8 cellular contexts compared by ENCODE assay signal in the genomic region with DNA sequence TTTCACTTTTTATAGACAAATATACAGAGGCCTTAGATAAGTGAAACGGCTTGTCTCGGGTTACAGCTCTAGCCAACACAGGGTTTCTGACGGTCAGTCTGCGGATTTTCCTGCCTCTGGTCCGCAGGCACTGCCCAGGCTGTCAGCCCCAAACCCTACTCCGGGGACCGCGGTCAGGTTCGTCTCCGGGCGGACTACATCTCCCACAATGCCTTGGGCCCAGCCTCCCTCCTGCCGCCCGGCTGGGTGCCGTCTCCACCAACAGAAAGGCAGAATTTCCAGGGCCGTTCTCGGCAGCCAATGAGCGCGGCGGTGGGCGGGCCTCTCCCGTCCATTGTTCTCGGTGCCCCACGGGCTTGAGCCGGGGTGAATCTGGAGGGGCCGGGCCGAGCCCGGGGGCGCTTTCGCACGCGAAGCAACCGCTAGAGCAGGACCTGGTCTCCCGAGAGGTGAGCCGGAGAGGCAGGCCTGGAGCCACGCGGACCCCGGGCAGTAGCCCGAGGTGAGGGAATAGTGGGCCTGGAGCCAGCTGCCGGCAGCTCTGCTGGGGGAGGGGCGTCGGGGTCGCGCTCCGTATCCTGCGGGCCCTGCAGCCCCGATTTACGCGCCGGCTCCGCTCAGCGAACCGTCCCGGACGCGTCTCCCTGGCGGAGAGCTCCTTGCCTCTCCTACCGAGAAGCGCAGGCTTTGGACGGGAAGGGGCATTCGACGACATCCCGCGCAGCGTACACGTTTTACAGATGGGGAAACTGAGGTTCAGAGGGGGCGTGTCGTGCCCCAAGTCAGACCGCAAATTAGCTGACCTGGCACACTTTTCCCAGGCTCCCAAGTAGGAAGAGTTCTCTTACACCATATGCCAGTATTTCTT. TPM values are rescaled to one million over a fixed set of nuclear protein-coding genes. Genes with fewer than 3 reads are reported as not detected.
A peak's percentile ranks its signal among the peaks of the same experiment; 100 is the strongest.
DNase-seq lines count a peak whose midpoint lies in the region; ATAC-seq, FAIRE-seq and TF ChIP-seq lines count a peak whose summit lies in the region.

A gene (plus strand): TSS at position 323 of the 868 bp plus-strand sequence. CDS start 2,919 bp downstream, outside the sequence.

- peak within 1 kb of the TSS; percentile 57 to 61 for H3K27ac Mint-ChIP-seq in natural killer cell treated with Interleukin-12 subunit alpha and Interleukin-12 subunit beta and Interleukin-15 and Interleukin-18, amount 100 ng/mL, for 72 hours

- H3K4me3 ChIP-seq in fibroblast of pulmonary artery (replicated peaks; ENCODE audit: low read depth, low read length): peak within 1 kb of the TSS; percentile 89

- H3K27me3 Mint-ChIP-seq in natural killer cell treated with Interleukin-12 subunit alpha and Interleukin-12 subunit beta and Interleukin-15 and Interleukin-18, amount 100 ng/mL, for 72 hours: no peaks in the 10 kb centered on the region

- DNase-seq in EL (peak; percentile 95), H54 (ENCODE audit: insufficient read length, low spot score) (peak; percentile 88), LoVo (ENCODE audit: low spot score) (peak; percentile 98), RWPE1 (ENCODE audit: low spot score) (peak; percentile 97), fibroblast of pulmonary artery (ENCODE audit: low read depth) (peak; percentile 93)
- DNase-seq in activated T-helper 9 cell treated with anti-CD3 and anti-CD28 coated beads, Interleukin-2, amount 50 U/mL, for 16 hours (ENCODE audit: low read depth): peak; percentile 91
- peak; percentile 95 for DNase-seq in natural killer cell treated with Interleukin-12 subunit alpha and Interleukin-12 subunit beta and Interleukin-15 and Interleukin-18, amount 100 ng/mL, for 72 hours (ENCODE audit: low spot score)
- peak; percentile 94 for DNase-seq in stimulated activated naive CD4-positive, alpha-beta T cell treated with Interleukin-2 at 50 U/mL for 16 hours (lab: John Stamatoyannopoulos, UW)

- TF ChIP-seq CTCF in RWPE1 (conservative IDR thresholded peaks at IDR 0.05; ENCODE audit: low read depth): no peak
- no peak for TF ChIP-seq CTCF in fibroblast of pulmonary artery (IDR thresholded peaks at IDR 0.05; ENCODE audit: low read length, missing control alignments)

- CTCF ChIA-PET in RWPE1 (lab: Yijun Ruan, JAX): interaction anchor here (0.5 to 1.4 kb wide), 4 partner anchors 30 to 464 kb away, joined by 3 to 4 read pairs (median 3); a partner anchor contains a TSS

- ATAC-seq in natural killer cell treated with Interleukin-12 subunit alpha and Interleukin-12 subunit beta and Interleukin-15 and Interleukin-18, amount 100 ng/mL, for 72 hours: peak; percentile 98 to 100

- peak within 1 kb of the TSS; percentile 67 for H3K27ac ChIP-seq in RWPE1

- no peak; the same call in 1 of the 2 replicates for TF ChIP-seq POLR2A in H54 (IDR thresholded peaks at IDR 0.05; ENCODE audit: low read depth, low read length)

- POLR2A ChIA-PET in RWPE1 (lab: Yijun Ruan, JAX; ENCODE audit: low non-redundant PET): interaction anchor here (1.4 kb wide), 1 partner anchor 30 kb away, joined by 15 read pairs; no protein-coding TSS in a partner anchor

- peak within 1 kb of the TSS; percentile 95 for H3K4me3 Mint-ChIP-seq in natural killer cell treated with Interleukin-12 subunit alpha and Interleukin-12 subunit beta and Interleukin-15 and Interleukin-18, amount 100 ng/mL, for 72 hours

- peaks cover 37 to 70% of the 10 kb centered on the region in 2 donors for H3K4me1 Mint-ChIP-seq in natural killer cell treated with Interleukin-12 subunit alpha and Interleukin-12 subunit beta and Interleukin-15 and Interleukin-18, amount 100 ng/mL, for 72 hours (ENCODE audit: low read depth in 2 of 2)

- peaks cover 4% of the 10 kb centered on the region for H3K36me3 Mint-ChIP-seq in natural killer cell treated with Interleukin-12 subunit alpha and Interleukin-12 subunit beta and Interleukin-15 and Interleukin-18, amount 100 ng/mL, for 72 hours

- H3K9me3 Mint-ChIP-seq in natural killer cell treated with Interleukin-12 subunit alpha and Interleukin-12 subunit beta and Interleukin-15 and Interleukin-18, amount 100 ng/mL, for 72 hours: no peaks in the 10 kb centered on the region

- no peak for FAIRE-seq in H54 (lab: Jason Lieb, UNC)

RNA-seq across cellular contexts. Expression of the gene that starts here (rescaled TPM):
- 1 to 10 TPM; 5.5 to 9.2 TPM for total RNA-seq in natural killer cell treated with Interleukin-12 subunit alpha and Interleukin-12 subunit beta and Interleukin-15 and Interleukin-18, amount 100 ng/mL, for 72 hours

Comparison
In these comparisons a context has a peak if more than half of its experiments do, and no peak if none do; other contexts are left out.
1. Peak in every context shown above with its lines: DNase-seq, ATAC-seq, H3K4me3 ChIP-seq and H3K27ac ChIP-seq.